8 cellular contexts compared by ENCODE assay signal in the genomic region with DNA sequence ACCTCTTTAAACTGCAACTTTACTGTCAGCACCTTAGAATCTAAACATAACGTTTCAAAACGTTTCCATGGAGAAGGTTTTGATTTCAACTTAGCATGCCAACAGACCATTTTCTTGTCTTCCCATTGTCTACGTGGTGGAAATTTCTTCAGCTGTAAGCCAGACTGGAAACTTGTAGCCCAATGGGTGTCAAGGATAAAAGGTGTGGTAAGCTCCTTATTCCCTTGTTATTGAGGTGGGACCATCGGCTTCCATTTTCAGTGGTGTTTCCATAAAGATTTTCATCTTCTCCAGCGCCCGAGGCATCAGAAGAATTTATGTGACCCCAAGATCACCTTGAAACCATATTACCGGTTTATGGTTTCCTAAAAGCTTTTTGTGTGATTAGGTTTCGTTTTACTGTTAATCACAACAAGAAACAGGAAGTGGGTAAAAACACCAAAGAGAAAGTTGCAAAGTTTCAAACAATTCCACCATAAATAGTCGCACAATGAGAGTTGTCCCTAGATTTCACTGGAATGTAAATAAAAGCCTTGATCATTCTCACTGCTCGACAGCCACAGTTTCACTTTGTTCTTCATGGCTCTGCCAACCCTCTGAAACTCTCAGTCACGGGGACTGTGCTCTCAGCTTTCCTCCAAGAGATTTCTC.
A peak's percentile ranks its signal among the peaks of the same experiment; 100 is the strongest.
DNase-seq lines count a peak whose midpoint lies in the region; FAIRE-seq and TF ChIP-seq lines count a peak whose summit lies in the region.

No MANE protein-coding gene starts in this region.

- H3K27ac Mint-ChIP-seq in H9 = peak overlapping the region in 1 of 3 experiments; percentile 57; a peak in 1 of 7 replicates
- peak overlapping the region; percentile 77 for H3K27ac Mint-ChIP-seq in astrocyte (ENCODE audit: unreplicated experiment)

- no peak overlapping the region for H4K8ac ChIP-seq in H9 (replicated peaks; ENCODE audit: insufficient read length, low read depth, low read length)

- H3K36me3 ChIP-seq in Loucy (ENCODE audit: insufficient read depth, low read length) (no peaks in the 10 kb centered on the region), astrocyte (ENCODE audit: insufficient read depth, low read length) (no peaks in the 10 kb centered on the region), kidney epithelial cell (ENCODE audit: control insufficient read depth, insufficient read depth, low read length) (no peaks in the 10 kb centered on the region), stomach smooth muscle (ENCODE audit: control insufficient read depth in 2 of 2, insufficient read depth in 2 of 2, low read length in 2 of 2) (no peaks in the 10 kb centered on the region)

- no peaks in the 10 kb centered on the region for H3K79me1 ChIP-seq in H9 (ENCODE audit: insufficient read depth, low read depth, low read length, poor library complexity, severe bottlenecking)

- no peaks in the 10 kb centered on the region for H4K20me1 ChIP-seq in H9 (ENCODE audit: control insufficient read depth, insufficient read depth, insufficient read length)
- H4K20me1 ChIP-seq in Loucy (ENCODE audit: insufficient read depth, low read length, poor library complexity, severe bottlenecking) = no peaks in the 10 kb centered on the region
- H4K20me1 ChIP-seq in astrocyte (ENCODE audit: insufficient read depth, low read length) = no peaks in the 10 kb centered on the region

- H3K18ac ChIP-seq in H9 (ENCODE audit: insufficient read length, low read depth, low read length) = no peak overlapping the region

- H3K27ac ChIP-seq in H9 (ENCODE audit: insufficient read length, low read depth, low read length) (no peak overlapping the region), astrocyte (ENCODE audit: low read depth, low read length) (peak overlapping the region; percentile 44), stomach smooth muscle (ENCODE audit: low read length) (no peak overlapping the region)

- H3K79me2 ChIP-seq in H9 (ENCODE audit: insufficient read depth, low read length) (no peaks in the 10 kb centered on the region), Loucy (ENCODE audit: insufficient read depth, low read length) (no peaks in the 10 kb centered on the region), astrocyte (ENCODE audit: insufficient read depth, low read length) (no peaks in the 10 kb centered on the region)

- H3K4me3 Mint-ChIP-seq in H9 (no peak overlapping the region), astrocyte (ENCODE audit: unreplicated experiment) (no peak overlapping the region)

- H3K4me1 Mint-ChIP-seq in H9 = peaks cover 5 to 16% of the 10 kb centered on the region in 2 experiments; a peak in 3 of 4 replicates
- peaks cover 10% of the 10 kb centered on the region for H3K4me1 Mint-ChIP-seq in astrocyte (ENCODE audit: low read depth, unreplicated experiment)

- H3K4me2 ChIP-seq in H9 (ENCODE audit: insufficient read depth, insufficient read length, low read length) (no peak overlapping the region), Loucy (ENCODE audit: low read depth, low read length, poor library complexity, severe bottlenecking) (peak overlapping the region; percentile 92), astrocyte (ENCODE audit: low read length) (peak overlapping the region; percentile 85)

- H3K23ac ChIP-seq in H9 (ENCODE audit: insufficient read length, low read depth, low read length) = no peak overlapping the region

- no CpG with 5 or more reads among the region's 11 CpGs for WGBS in H9 (ENCODE audit: extremely low coverage, insufficient read length, low lambda C conversion rate)

- H3K27me3 ChIP-seq in H9 (ENCODE audit: insufficient read depth, low read length) = no peaks in the 10 kb centered on the region
- no peaks in the 10 kb centered on the region for H3K27me3 ChIP-seq in Loucy (ENCODE audit: insufficient read depth, low read length, poor library complexity, severe bottlenecking)
- H3K27me3 ChIP-seq in astrocyte (ENCODE audit: insufficient read depth, low read length) = no peaks in the 10 kb centered on the region
- H3K27me3 ChIP-seq in kidney epithelial cell (ENCODE audit: control insufficient read depth, insufficient read depth, low read length) = no peaks in the 10 kb centered on the region
- H3K27me3 ChIP-seq in stomach smooth muscle (ENCODE audit: control insufficient read depth in 1 of 2, insufficient read depth in 2 of 2, low read length in 2 of 2) = no peaks in the 10 kb centered on the region

- H3K27me3 Mint-ChIP-seq in H9 (ENCODE audit: low read depth) (no peaks in the 10 kb centered on the region), astrocyte (ENCODE audit: low read depth, unreplicated experiment) (no peaks in the 10 kb centered on the region)

- H3K56ac ChIP-seq in H9 (ENCODE audit: insufficient read length, low read depth, low read length) = no peak overlapping the region

- H2BK12ac ChIP-seq in H9 (ENCODE audit: insufficient read length, low read depth, low read length) = no peak overlapping the region

- no peak overlapping the region for H3K4ac ChIP-seq in H9 (ENCODE audit: low read depth, low read length)

- TF ChIP-seq CTCF in H9 (conservative IDR thresholded peaks at IDR 0.05) = no peak
- no peak for TF ChIP-seq CTCF in Loucy (conservative IDR thresholded peaks at IDR 0.05; ENCODE audit: low read length)
- TF ChIP-seq CTCF in astrocyte (IDR thresholded peaks at IDR 0.05; ENCODE audit: insufficient read depth, low read depth, low read length) = no peak
- TF ChIP-seq CTCF in kidney epithelial cell (IDR thresholded peaks at IDR 0.05; ENCODE audit: insufficient read depth, low read length, poor library complexity, severe bottlenecking) = no peak

- no peak overlapping the region for H2BK15ac ChIP-seq in H9 (ENCODE audit: low read depth, low read length)

- H3K9ac ChIP-seq in H9 (ENCODE audit: extremely low read depth, insufficient read length, low read length) (no peak overlapping the region), Loucy (ENCODE audit: low read depth, low read length, poor library complexity, severe bottlenecking) (peak overlapping the region; percentile 65), astrocyte (ENCODE audit: low read length) (peak overlapping the region; percentile 63), stomach smooth muscle (ENCODE audit: low read length in 2 of 2) (peak overlapping the region; percentile 7 to 42)

- H3K36me3 Mint-ChIP-seq in H9 (ENCODE audit: insufficient read depth in 1 of 3, low read depth in 3 of 3) (no peaks in the 10 kb centered on the region), astrocyte (ENCODE audit: low read depth, unreplicated experiment) (no peaks in the 10 kb centered on the region)

- H3F3A ChIP-seq in Loucy (ENCODE audit: low read depth) = no peaks in the 10 kb centered on the region

- H4K91ac ChIP-seq in H9 (ENCODE audit: insufficient read length, low read depth, low read length) = no peak overlapping the region

- H3K4me3 ChIP-seq in Loucy (ENCODE audit: low read length, poor library complexity, severe bottlenecking) = peak overlapping the region; percentile 76
- peak overlapping the region; percentile 57 for H3K4me3 ChIP-seq in astrocyte (ENCODE audit: insufficient read depth, low read depth, low read length)
- H3K4me3 ChIP-seq in kidney epithelial cell (ENCODE audit: low read depth, low read length) = peak overlapping the region; percentile 15
- H3K4me3 ChIP-seq in stomach smooth muscle (ENCODE audit: low read length in 2 of 2) = peak overlapping the region; percentile 64

- no peaks in the 10 kb centered on the region for H3K4me1 ChIP-seq in H9 (ENCODE audit: insufficient read depth, low read length)
- H3K4me1 ChIP-seq in Loucy (ENCODE audit: insufficient read depth, low read length, poor library complexity, severe bottlenecking) = peaks cover 8% of the 10 kb centered on the region
- peaks cover 10% of the 10 kb centered on the region for H3K4me1 ChIP-seq in astrocyte (ENCODE audit: insufficient read depth, low read length)
- H3K4me1 ChIP-seq in stomach smooth muscle (ENCODE audit: control insufficient read depth, insufficient read depth, low read length) = no peaks in the 10 kb centered on the region

- DNase-seq in NCI-H748 (lab: John Stamatoyannopoulos, UW; ENCODE audit: unreplicated experiment) (peak; percentile 53), NCI-H748 treated with DMSO at 0.1 percent for 48 hours (lab: John Stamatoyannopoulos, UW) (no peak), H9 (no peak), astrocyte (ENCODE audit: low read depth) (peak; percentile 61), kidney epithelial cell (ENCODE audit: low read depth) (no peak), T-helper 9 cell (no peak)

- no peaks in the 10 kb centered on the region for H3K23me2 ChIP-seq in H9 (ENCODE audit: insufficient read length, low read depth, low read length, poor library complexity, severe bottlenecking)

- H2AK5ac ChIP-seq in H9 (ENCODE audit: insufficient read length, low read length) = no peak overlapping the region

- H3K9me3 Mint-ChIP-seq in H9 = no peaks in the 10 kb centered on the region
- H3K9me3 Mint-ChIP-seq in astrocyte (ENCODE audit: unreplicated experiment) = no peaks in the 10 kb centered on the region

- peak; percentile 23 for FAIRE-seq in astrocyte (lab: Jason Lieb, UNC)

- H3K14ac ChIP-seq in H9 (ENCODE audit: insufficient read depth, low read length) = no peak overlapping the region

- no peak overlapping the region for H2BK20ac ChIP-seq in H9 (ENCODE audit: low read depth, low read length, poor library complexity, severe bottlenecking)

- no peak overlapping the region for H4K5ac ChIP-seq in H9 (ENCODE audit: insufficient read length, low read depth, low read length)

- H2AFZ ChIP-seq in H9 (ENCODE audit: low read length) = peak overlapping the region; percentile 40
- peak overlapping the region; percentile 90 for H2AFZ ChIP-seq in Loucy (ENCODE audit: low read length)
- peak overlapping the region; percentile 77 for H2AFZ ChIP-seq in astrocyte (ENCODE audit: low read depth, low read length)

- H3K9me2 ChIP-seq in Loucy (replicated peaks; ENCODE audit: low read depth, low read length) = no peaks in the 10 kb centered on the region

- no peak overlapping the region for H3T11ph ChIP-seq in H9 (ENCODE audit: low read length)

- H3K9me3 ChIP-seq in H9 (ENCODE audit: control insufficient read depth, low read depth, low read length) = no peaks in the 10 kb centered on the region
- H3K9me3 ChIP-seq in Loucy (ENCODE audit: insufficient read depth, low read depth, low read length) = no peaks in the 10 kb centered on the region
- no peaks in the 10 kb centered on the region for H3K9me3 ChIP-seq in astrocyte (ENCODE audit: insufficient read depth, low read depth, low read length)
- H3K9me3 ChIP-seq in stomach smooth muscle (ENCODE audit: control insufficient read depth in 2 of 2, low read length in 2 of 2) = no peaks in the 10 kb centered on the region

- H2BK120ac ChIP-seq in H9 (ENCODE audit: low read depth, low read length, poor library complexity, severe bottlenecking) = no peak overlapping the region

- no peak overlapping the region for H2BK5ac ChIP-seq in H9 (ENCODE audit: insufficient read length, low read length)

Comparison
In these comparisons a context has a peak if more than half of its experiments do, and no peak if none do; other contexts are left out.
1. DNase-seq: peak in NCI-H748 (single experiment) and astrocyte (single experiment); none in NCI-H748 treated with DMSO at 0.1 percent for 48 hours (single experiment), H9 (single experiment), kidney epithelial cell (single experiment) and T-helper 9 cell (single experiment).
2. H2AFZ ChIP-seq: peak in every context shown above with its lines; median percentile 90 in Loucy; 77 in astrocyte; 40 in H9.
3. H3K4me3 ChIP-seq: peak in every context shown above with its lines; median percentile 76 in Loucy; 64 in stomach smooth muscle; 57 in astrocyte; 15 in kidney epithelial cell.